ENCODE assay signal across 31 cellular contexts in genomic region chr17:39169518-39169917, GRCh38. TPM values are rescaled to one million over a fixed set of nuclear protein-coding genes. Genes with fewer than 3 reads are reported as not detected.
"Had no signal": no experiment of that assay in that cellular context is flagged by ENCODE, and none has a peak within 500 bp of the region (broad histone marks: within the 10 kb centered on the region; RNA-seq: fewer than 3 reads in every experiment).

No MANE protein-coding gene starts in this region.

- ATAC-seq: foreskin keratinocyte; gastroesophageal sphincter; heart left ventricle; left ventricle myocardium superior; lower lobe of right lung; natural killer cell; sciatic nerve; stimulated activated naive CD8-positive, alpha-beta T cell treated with anti-CD3 and anti-CD28 coated beads, Interleukin-15, amount 100 ng/mL, for 72 hours had no signal

- DNase-seq: dermis blood vessel endothelial cell; effector memory CD4-positive, alpha-beta T cell; foreskin keratinocyte; heart left ventricle; islet precursor cell; kidney glomerular epithelial cell; left ventricle myocardium superior; lower lobe of right lung; natural killer cell; stimulated activated CD4-positive, alpha-beta T cell treated with anti-CD3 and anti-CD28 coated beads, Interleukin-12 subunit alpha, Interleukin-12 subunit beta, amount 100 ng/mL, for 4 hours; stimulated activated CD4-positive, alpha-beta T cell treated with anti-CD3 and anti-CD28 coated beads, Interleukin-1b, Interleukin-23, amount 100 ng/mL, for 48 hours; stimulated activated CD4-positive, alpha-beta T cell treated with anti-CD3 and anti-CD28 coated beads, Interleukin-4, amount 100 ng/mL, for 1 hour; stimulated activated CD8-positive, alpha-beta memory T cell treated with anti-CD3 and anti-CD28 coated beads, Interleukin-4, amount 100 ng/mL, for 48 hours; stimulated activated naive CD4-positive, alpha-beta T cell; stimulated activated naive CD8-positive, alpha-beta T cell treated with anti-CD3 and anti-CD28 coated beads, Interleukin-15, amount 100 ng/mL, for 72 hours; tibial artery had no signal

- H3K79me2 ChIP-seq: hepatocyte, parathyroid adenoma had no signal

- H3K27ac ChIP-seq: coronary artery, esophagus muscularis mucosa, foreskin keratinocyte, gastroesophageal sphincter, heart left ventricle, hepatocyte, lower lobe of right lung, parathyroid adenoma, tibial artery had no signal

- H3K9me3 ChIP-seq: esophagus muscularis mucosa, lower lobe of right lung, tibial artery had no signal

- H3K9ac ChIP-seq: parathyroid adenoma had no signal

- H3K27me3 ChIP-seq: heart left ventricle, tibial artery had no signal

- H3K4me1 ChIP-seq: foreskin keratinocyte, parathyroid adenoma had no signal

- H3K4me3 ChIP-seq: coronary artery, esophagus muscularis mucosa, gastroesophageal sphincter, heart left ventricle, hepatocyte, lower lobe of right lung, smooth muscle cell, tibial artery had no signal

- H2AFZ ChIP-seq: hepatocyte, parathyroid adenoma had no signal

- H3K4me2 ChIP-seq: hepatocyte, smooth muscle cell had no signal

- H3K36me3 ChIP-seq: esophagus muscularis mucosa, gastroesophageal sphincter, heart left ventricle, lower lobe of right lung, tibial artery had no signal

RNA-seq across cellular contexts. Expression of gene ARL5C, which starts 3.6 kb away (rescaled TPM):
- total RNA-seq: dermis blood vessel endothelial cell, endothelial cell of umbilical vein, epithelial cell of proximal tubule, fibroblast of lung, foreskin keratinocyte, gastroesophageal sphincter, heart left ventricle, hepatocyte, left ventricle myocardium superior, lower lobe of right lung, mononuclear cell, omental fat pad, progenitor cell of endocrine pancreas, sciatic nerve, smooth muscle cell, subcutaneous adipose tissue, temporal lobe had no signal

RNA-seq across cellular contexts. Expression of gene PLXDC1, which starts 18.1 kb away (rescaled TPM):
- total RNA-seq: dermis blood vessel endothelial cell, endothelial cell of umbilical vein, epithelial cell of proximal tubule had no signal

RNA-seq across cellular contexts. Expression of gene STAC2, which starts 56.2 kb away (rescaled TPM):
- total RNA-seq: endothelial cell of umbilical vein, epithelial cell of proximal tubule, fibroblast of lung, foreskin keratinocyte, hepatocyte, mononuclear cell, natural killer cell, progenitor cell of endocrine pancreas had no signal
